In genomic region chr7:128860158-128861073, GRCh38 we compare ENCODE assay signal across 1 cellular context.
A peak's percentile ranks its signal among the peaks of the same experiment; 100 is the strongest.
TF ChIP-seq lines count a peak whose summit lies in the region.

No MANE protein-coding gene starts in this region.

TF ChIP-seq in K562, 482 proteins besides CTCF, POLR2A, EP300 and RAD21 (continued from another document and continues in another):
- no peak for TF ChIP-seq ZNF280A (IDR thresholded peaks at IDR 0.05; ENCODE audit: low read depth, partially characterized antibody)
- TF ChIP-seq EHMT2 (IDR thresholded peaks at IDR 0.05): peak; percentile 81
- no peak for TF ChIP-seq U2AF1 (optimal IDR thresholded peaks at IDR 0.05; ENCODE audit: low read depth, low read length)
- peak; percentile 93 for TF ChIP-seq PML (IDR thresholded peaks at IDR 0.05; ENCODE audit: low read length)
- no peak for TF ChIP-seq PCBP2 (IDR thresholded peaks at IDR 0.05; ENCODE audit: low read depth, low read length, poor library complexity, severe bottlenecking)
- TF ChIP-seq PTBP1 (IDR thresholded peaks at IDR 0.05; ENCODE audit: low read depth, low read length): no peak
- TF ChIP-seq TCF15 (CRISPR knock-in tag; IDR thresholded peaks at IDR 0.05): no peak
- TF ChIP-seq HNRNPK (IDR thresholded peaks at IDR 0.05; ENCODE audit: low read depth, low read length, poor library complexity, severe bottlenecking): no peak
- TF ChIP-seq POLR2AphosphoS5 (IDR thresholded peaks at IDR 0.05; ENCODE audit: control insufficient read depth, insufficient read depth, low read depth, low read length): peak; percentile 96
- TF ChIP-seq MECOM (CRISPR knock-in tag; IDR thresholded peaks at IDR 0.05): peak; percentile 56; the same call in 1 of the 2 replicates
- TF ChIP-seq ASH1L (IDR thresholded peaks at IDR 0.05; ENCODE audit: borderline replicate concordance, low read depth, partially characterized antibody): no peak
- peak; percentile 73; the same call in 1 of the 2 replicates for TF ChIP-seq ATF7 (IDR thresholded peaks at IDR 0.05)
- peak; percentile 11 for TF ChIP-seq CTCFL (IDR thresholded peaks at IDR 0.05; ENCODE audit: borderline replicate concordance, insufficient read depth, low read depth, low read length, poor library complexity, severe bottlenecking)
- TF ChIP-seq PTRF (tag; IDR thresholded peaks at IDR 0.05): no peak
- no peak for TF ChIP-seq ZNF695 (CRISPR knock-in tag; IDR thresholded peaks at IDR 0.05)
- TF ChIP-seq, protein P1, sequence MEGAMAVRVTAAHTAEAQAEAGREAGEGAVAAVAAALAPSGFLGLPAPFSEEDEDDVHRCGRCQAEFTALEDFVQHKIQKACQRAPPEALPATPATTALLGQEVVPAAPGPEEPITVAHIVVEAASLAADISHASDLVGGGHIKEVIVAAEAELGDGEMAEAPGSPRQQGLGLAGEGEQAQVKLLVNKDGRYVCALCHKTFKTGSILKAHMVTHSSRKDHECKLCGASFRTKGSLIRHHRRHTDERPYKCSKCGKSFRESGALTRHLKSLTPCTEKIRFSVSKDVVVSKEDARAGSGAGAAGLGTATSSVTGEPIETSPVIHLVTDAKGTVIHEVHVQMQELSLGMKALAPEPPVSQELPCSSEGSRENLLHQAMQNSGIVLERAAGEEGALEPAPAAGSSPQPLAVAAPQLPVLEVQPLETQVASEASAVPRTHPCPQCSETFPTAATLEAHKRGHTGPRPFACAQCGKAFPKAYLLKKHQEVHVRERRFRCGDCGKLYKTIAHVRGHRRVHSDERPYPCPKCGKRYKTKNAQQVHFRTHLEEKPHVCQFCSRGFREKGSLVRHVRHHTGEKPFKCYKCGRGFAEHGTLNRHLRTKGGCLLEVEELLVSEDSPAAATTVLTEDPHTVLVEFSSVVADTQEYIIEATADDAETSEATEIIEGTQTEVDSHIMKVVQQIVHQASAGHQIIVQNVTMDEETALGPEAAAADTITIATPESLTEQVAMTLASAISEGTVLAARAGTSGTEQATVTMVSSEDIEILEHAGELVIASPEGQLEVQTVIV (CRISPR knock-in tag; IDR thresholded peaks at IDR 0.05; ENCODE audit: borderline replicate concordance): no peak
- no peak; the same call in 1 of the 2 replicates for TF ChIP-seq MITF (IDR thresholded peaks at IDR 0.05)
- TF ChIP-seq TAL1 (IDR thresholded peaks at IDR 0.05): peak; percentile 96
- TF ChIP-seq ZNF830 (CRISPR knock-in tag; IDR thresholded peaks at IDR 0.05): 0 out of 2 replicates have a peak, but pooled peaks have one; percentile 13
- TF ChIP-seq KLF1 (tag; IDR thresholded peaks at IDR 0.05): no peak
- peak; percentile 2; the same call in 1 of the 2 replicates for TF ChIP-seq ATF6 (CRISPR knock-in tag; IDR thresholded peaks at IDR 0.05)
- TF ChIP-seq ZNF76 (CRISPR knock-in tag; IDR thresholded peaks at IDR 0.05; ENCODE audit: borderline replicate concordance): no peak
- TF ChIP-seq ZNF124 (CRISPR knock-in tag; IDR thresholded peaks at IDR 0.05): no peak
- no peak for TF ChIP-seq MCM2 (IDR thresholded peaks at IDR 0.05; ENCODE audit: low read depth)
- 0 out of 2 replicates have a peak, but pooled peaks have one; percentile 40 for TF ChIP-seq ZSCAN32 (CRISPR knock-in tag; IDR thresholded peaks at IDR 0.05)
- TF ChIP-seq BRD4 (IDR thresholded peaks at IDR 0.05): no peak
- TF ChIP-seq NELFE (IDR thresholded peaks at IDR 0.05; ENCODE audit: insufficient read depth, insufficient read length): no peak
- TF ChIP-seq TCF7 (IDR thresholded peaks at IDR 0.05; ENCODE audit: borderline replicate concordance): peak; percentile 29
- no peak for TF ChIP-seq ZBTB11 (CRISPR knock-in tag; IDR thresholded peaks at IDR 0.05)
- TF ChIP-seq MEF2A (IDR thresholded peaks at IDR 0.05; ENCODE audit: control insufficient read depth, low read depth, low read length): 0 out of 2 replicates have a peak, but pooled peaks have one; percentile 23
- TF ChIP-seq ZNF696 (CRISPR knock-in tag; conservative IDR thresholded peaks at IDR 0.05): peak; percentile 58; the same call in 1 of the 2 replicates
- TF ChIP-seq, protein P2, sequence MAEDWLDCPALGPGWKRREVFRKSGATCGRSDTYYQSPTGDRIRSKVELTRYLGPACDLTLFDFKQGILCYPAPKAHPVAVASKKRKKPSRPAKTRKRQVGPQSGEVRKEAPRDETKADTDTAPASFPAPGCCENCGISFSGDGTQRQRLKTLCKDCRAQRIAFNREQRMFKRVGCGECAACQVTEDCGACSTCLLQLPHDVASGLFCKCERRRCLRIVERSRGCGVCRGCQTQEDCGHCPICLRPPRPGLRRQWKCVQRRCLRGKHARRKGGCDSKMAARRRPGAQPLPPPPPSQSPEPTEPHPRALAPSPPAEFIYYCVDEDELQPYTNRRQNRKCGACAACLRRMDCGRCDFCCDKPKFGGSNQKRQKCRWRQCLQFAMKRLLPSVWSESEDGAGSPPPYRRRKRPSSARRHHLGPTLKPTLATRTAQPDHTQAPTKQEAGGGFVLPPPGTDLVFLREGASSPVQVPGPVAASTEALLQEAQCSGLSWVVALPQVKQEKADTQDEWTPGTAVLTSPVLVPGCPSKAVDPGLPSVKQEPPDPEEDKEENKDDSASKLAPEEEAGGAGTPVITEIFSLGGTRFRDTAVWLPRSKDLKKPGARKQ (CRISPR knock-in tag; IDR thresholded peaks at IDR 0.05): no peak
- TF ChIP-seq ARID4B (CRISPR knock-in tag; IDR thresholded peaks at IDR 0.05): no peak
- no peak; the same call in 1 of the 2 replicates for TF ChIP-seq GATAD2B (IDR thresholded peaks at IDR 0.05; ENCODE audit: borderline replicate concordance)
- TF ChIP-seq SREBF2 (CRISPR knock-in tag; IDR thresholded peaks at IDR 0.05): peak; percentile 72; the same call in 1 of the 2 replicates
- peak; percentile 87 for TF ChIP-seq MTA3 (IDR thresholded peaks at IDR 0.05; ENCODE audit: borderline replicate concordance)
- TF ChIP-seq, protein P3, sequence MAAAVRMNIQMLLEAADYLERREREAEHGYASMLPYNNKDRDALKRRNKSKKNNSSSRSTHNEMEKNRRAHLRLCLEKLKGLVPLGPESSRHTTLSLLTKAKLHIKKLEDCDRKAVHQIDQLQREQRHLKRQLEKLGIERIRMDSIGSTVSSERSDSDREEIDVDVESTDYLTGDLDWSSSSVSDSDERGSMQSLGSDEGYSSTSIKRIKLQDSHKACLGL (CRISPR knock-in tag; IDR thresholded peaks at IDR 0.05; ENCODE audit: borderline replicate concordance, poor library complexity, severe bottlenecking): no peak
- no peak for TF ChIP-seq SMARCA5 (IDR thresholded peaks at IDR 0.05)
- no peak; the same call in 1 of the 2 replicates for TF ChIP-seq ZSCAN29 (IDR thresholded peaks at IDR 0.05)
- no peak for TF ChIP-seq ZNF785 (CRISPR knock-in tag; IDR thresholded peaks at IDR 0.05)
- no peak for TF ChIP-seq PTTG1 (tag; IDR thresholded peaks at IDR 0.05; ENCODE audit: low read depth)
- TF ChIP-seq ARID1B (IDR thresholded peaks at IDR 0.05): peak; percentile 99
- TF ChIP-seq ZKSCAN1 (IDR thresholded peaks at IDR 0.05; ENCODE audit: low read depth, low read length): peak; percentile 74; the same call in 1 of the 2 replicates
